Comparison of ENCODE assay signal across 9 cellular contexts in genomic region chr7:6160191-6160623, GRCh38. TPM values are rescaled to one million over a fixed set of nuclear protein-coding genes. Genes with fewer than 3 reads are reported as not detected.
A peak's percentile ranks its signal among the peaks of the same experiment; 100 is the strongest.
DNase-seq lines count a peak whose midpoint lies in the region; ATAC-seq and TF ChIP-seq lines count a peak whose summit lies in the region.
"Had no signal": no experiment of that assay in that cellular context is flagged by ENCODE, and none has a peak within 500 bp of the region (broad histone marks: within the 10 kb centered on the region; RNA-seq: fewer than 3 reads in every experiment).

No MANE protein-coding gene starts in this region.

- in situ Hi-C loops in Caki2 (cut with HindIII; ENCODE audit: low pct_unique_long_range_greater_than_20kb, low sequenced_read_pairs) = no loop called here

- H3K4me1 ChIP-seq in thoracic aorta (ENCODE audit: control insufficient read depth in 1 of 2, low read depth in 2 of 2) = peaks cover 18 to 38% of the 10 kb centered on the region in 2 donors

- peak; percentile 28 for DNase-seq in Caki2 (ENCODE audit: low read depth)
- DNase-seq in LoVo (ENCODE audit: low spot score) = peak; percentile 20
- peak; percentile 69 for DNase-seq in cerebellar cortex (ENCODE audit: low spot score)
- peak; percentile 43 to 44 for DNase-seq in left colon
- DNase-seq in thoracic aorta (ENCODE audit: low spot score) = no peak
- DNase-seq in NCI-H2081 treated with DMSO at 0.1 percent for 48 hours (lab: John Stamatoyannopoulos, UW) = no peak

- intact Hi-C loops in left colon (cut with DNase I, micrococcal nuclease) = loop anchor here in 1 of 2 donors (2.0 kb wide), 1 partner anchor 163 kb away; no protein-coding TSS in a partner anchor

- H3K4me3 ChIP-seq in thoracic aorta = peak overlapping the region; percentile 31

- no peaks in the 10 kb centered on the region for H3K27me3 ChIP-seq in thoracic aorta (replicated peaks; ENCODE audit: insufficient read depth)

- peaks cover 34% of the 10 kb centered on the region for H3K36me3 ChIP-seq in thoracic aorta

- H3K27ac ChIP-seq in thoracic aorta = peak overlapping the region; percentile 87 to 94
- H3K27ac ChIP-seq: HL-60 had no signal

- TF ChIP-seq CTCF in thoracic aorta (IDR thresholded peaks at IDR 0.05) = peak; percentile 66

- ATAC-seq in left colon = peak; percentile 64
- ATAC-seq in thoracic aorta (ENCODE audit: insufficient number of reproducible peaks, low FRiP score, low read depth) = no peak
- ATAC-seq in HG02973 (IDR thresholded peaks at IDR 0.05; ENCODE audit: unreplicated experiment) = no peak
- ATAC-seq in HG02938 (IDR thresholded peaks at IDR 0.05; ENCODE audit: unreplicated experiment) = no peak

- no peaks in the 10 kb centered on the region for H3K9me3 ChIP-seq in thoracic aorta

RNA-seq across cellular contexts. Expression of gene USP42, which starts 55.5 kb away (rescaled TPM):
- 7.0 and 15.3 TPM in 2 replicates for total RNA-seq in Caki2 (2014; rRNA removed; shearing (Covaris generic); ENCODE audit: low replicate concordance)
- 10 to 100 TPM in 1 of 2 donors, 1 to 10 TPM in 1; 9.9 to 11.6 TPM for total RNA-seq in left colon
- total RNA-seq in thoracic aorta = 10 to 100 TPM in 1 of 2 donors, 1 to 10 TPM in 1; 6.1 to 10.2 TPM

Comparison
In these comparisons a context has a peak if more than half of its experiments do, and no peak if none do; other contexts are left out.
1. DNase-seq: peak in Caki2 (single experiment), LoVo (single experiment), cerebellar cortex (single experiment) and left colon (2 of 2); none in thoracic aorta (single experiment) and NCI-H2081 treated with DMSO at 0.1 percent for 48 hours (single experiment).